ENCODE assay signal across 24 cellular contexts in genomic region chr1:77768006-77768405, GRCh38. TPM values are rescaled to one million over a fixed set of nuclear protein-coding genes. Genes with fewer than 3 reads are reported as not detected.
DNase-seq lines count a peak whose midpoint lies in the region; ATAC-seq, FAIRE-seq and TF ChIP-seq lines count a peak whose summit lies in the region.
"Had no signal": no experiment of that assay in that cellular context is flagged by ENCODE, and none has a peak within 500 bp of the region (broad histone marks: within the 10 kb centered on the region; RNA-seq: fewer than 3 reads in every experiment).

No MANE protein-coding gene starts in this region.

- H3K4me1 Mint-ChIP-seq in activated CD4-positive, alpha-beta T cell treated with anti-CD3 and anti-CD28 coated beads for 36 hours = peaks cover 6% of the 10 kb centered on the region
- H3K4me1 Mint-ChIP-seq: CD14-positive monocyte; CD4-positive, alpha-beta memory T cell; GM23338 had no signal

- no TSS peak for BruUV-seq in K562 (replicated peaks; lab: Mats Ljungman, UMichigan)

- H3K4me3 ChIP-seq in K562 = no peak overlapping the region
- no peak overlapping the region for H3K4me3 ChIP-seq in osteoblast (ENCODE audit: insufficient read depth, low read length)
- H3K4me3 ChIP-seq: A549, BLaER1, GM23338 had no signal

- intact Hi-C loops in activated CD4-positive, alpha-beta T cell treated with anti-CD3 and anti-CD28 coated beads for 36 hours (cut with DNase I, micrococcal nuclease) = no loop called here
- intact Hi-C loops in K562 (cut with micrococcal nuclease) = no loop called here

- ATAC-seq in activated CD4-positive, alpha-beta T cell treated with anti-CD3 and anti-CD28 coated beads for 36 hours = peak; percentile 39
- ATAC-seq in K562 = no peak
- ATAC-seq: A549, GM23338, HCT116 had no signal

- in situ Hi-C loops in K562 (cut with MboI) = no loop called here

- no peaks in the 10 kb centered on the region for H3K9me3 Mint-ChIP-seq in activated CD4-positive, alpha-beta T cell treated with anti-CD3 and anti-CD28 coated beads for 36 hours (ENCODE audit: low read depth)
- H3K9me3 Mint-ChIP-seq: CD14-positive monocyte; CD4-positive, alpha-beta memory T cell; GM23338; HFFc6 had no signal

- H3K36me3 Mint-ChIP-seq in activated CD4-positive, alpha-beta T cell treated with anti-CD3 and anti-CD28 coated beads for 36 hours (ENCODE audit: low read depth) = no peaks in the 10 kb centered on the region
- H3K36me3 Mint-ChIP-seq: CD14-positive monocyte; CD4-positive, alpha-beta memory T cell had no signal

- POLR2A ChIA-PET in activated CD4-positive, alpha-beta T cell treated with anti-CD3 and anti-CD28 coated beads for 36 hours (lab: Charles Lee) = interaction anchor here (0.7 kb wide), 1 partner anchor 9 kb away, joined by 3 read pairs; no protein-coding TSS in a partner anchor
- POLR2A ChIA-PET in K562 (lab: Yijun Ruan, JAX) = interaction anchor here (1.0 kb wide), 1 partner anchor 25 kb away, joined by 3 read pairs; no protein-coding TSS in a partner anchor

- DNase-seq in activated CD4-positive, alpha-beta T cell treated with anti-CD3 and anti-CD28 coated beads for 36 hours = no peak
- no peak for DNase-seq in activated CD4-positive, alpha-beta T cell treated with anti-CD3 and anti-CD28 coated beads for 48 hours
- DNase-seq in HT1080 (ENCODE audit: low read depth) (peak; percentile 2), K562 (ENCODE audit: extremely low read depth in 1 of 4, low spot score in 3 of 4) (no peak), osteoblast (ENCODE audit: insufficient read length, low spot score, missing footprints) (no peak), SKM-1 treated with dmso at 0.1 percent for 144 hours (lab: John Stamatoyannopoulos, UW; ENCODE audit: unreplicated experiment) (no peak), nucleus accumbens (lab: John Stamatoyannopoulos, UW) (no peak)
- DNase-seq: CD4-positive, alpha-beta memory T cell; DMS153; DMS79; GF-D8; H7; HFFc6; IMR-90 had no signal

- H3K4me3 Mint-ChIP-seq in activated CD4-positive, alpha-beta T cell treated with anti-CD3 and anti-CD28 coated beads for 36 hours = no peak overlapping the region
- H3K4me3 Mint-ChIP-seq: CD14-positive monocyte; CD4-positive, alpha-beta memory T cell; GM23338; HFFc6 had no signal

- H3K4me1 ChIP-seq in K562 (replicated peaks in 1 of 2; ENCODE audit: control insufficient read depth in 2 of 2, insufficient read depth in 2 of 2, low read length in 2 of 2) (no peaks in the 10 kb centered on the region), osteoblast (ENCODE audit: insufficient read depth, low read length) (no peaks in the 10 kb centered on the region)
- H3K4me1 ChIP-seq: A549 had no signal

- H3K27ac ChIP-seq in K562 (ENCODE audit: extremely low read depth, low read depth, low read length) (no peak overlapping the region), osteoblast (ENCODE audit: low read depth, low read length) (no peak overlapping the region)
- H3K27ac ChIP-seq: 22Rv1, A549, BLaER1, HL-60 had no signal

- H3K9me1 ChIP-seq in K562 (ENCODE audit: control insufficient read depth, insufficient read depth, low read length) = no peaks in the 10 kb centered on the region

- H4K20me1 ChIP-seq in K562 (replicated peaks; ENCODE audit: control insufficient read depth, insufficient read depth, low read length) (no peaks in the 10 kb centered on the region), osteoblast (ENCODE audit: insufficient read depth, low read length) (no peaks in the 10 kb centered on the region)
- H4K20me1 ChIP-seq: BLaER1 had no signal

- H2AFZ ChIP-seq in K562 (ENCODE audit: low read depth, low read length) (0 out of 2 replicates have a peak overlapping the region, but pooled peaks have one; percentile 29), osteoblast (ENCODE audit: low read length) (peak overlapping the region; percentile 42)
- H2AFZ ChIP-seq: GM23338 had no signal

- CTCF ChIA-PET in activated CD4-positive, alpha-beta T cell treated with anti-CD3 and anti-CD28 coated beads for 36 hours (lab: Charles Lee) = interaction anchor here (1.0 kb wide), 1 partner anchor 364 kb away, joined by 3 read pairs; no protein-coding TSS in a partner anchor
- CTCF ChIA-PET in K562 (lab: Yijun Ruan, JAX; ENCODE audit: low intra/inter-chr PET ratio) = no interaction called here

- TF ChIP-seq POLR2A in K562 (conservative IDR thresholded peaks at IDR 0.05) = no peak

- 40% methylated on average over 4 of the region's 4 CpGs for WGBS in K562 (ENCODE audit: insufficient coverage, low coverage, missing lambda C conversion rate)

- H3K79me2 ChIP-seq in K562 (ENCODE audit: control insufficient read depth, insufficient read depth, low read length) (no peaks in the 10 kb centered on the region), osteoblast (ENCODE audit: insufficient read depth, low read length) (no peaks in the 10 kb centered on the region)

- no peaks in the 10 kb centered on the region for H3K9me3 ChIP-seq in K562 (replicated peaks; ENCODE audit: control insufficient read depth, insufficient read depth, low read depth, low read length)
- no peaks in the 10 kb centered on the region for H3K9me3 ChIP-seq in osteoblast (ENCODE audit: low read depth, low read length)
- H3K9me3 ChIP-seq: A549, BLaER1 had no signal

- no peak overlapping the region for H3K27ac Mint-ChIP-seq in activated CD4-positive, alpha-beta T cell treated with anti-CD3 and anti-CD28 coated beads for 36 hours
- H3K27ac Mint-ChIP-seq: CD14-positive monocyte; CD4-positive, alpha-beta memory T cell; GM23338; HFFc6 had no signal

- H3K9ac ChIP-seq in K562 (ENCODE audit: insufficient read depth in 1 of 2, low read depth in 2 of 2, low read length in 2 of 2) = no peak overlapping the region
- H3K9ac ChIP-seq: BLaER1 had no signal

- no peak for TF ChIP-seq CTCF in K562 (IDR thresholded peaks at IDR 0.05 in 2 of 3, conservative IDR thresholded peaks at IDR 0.05 in 1 of 3; ENCODE audit: insufficient read depth in 2 of 3, low read depth in 1 of 3, low read length in 3 of 3)
- no peak for TF ChIP-seq CTCF in osteoblast (IDR thresholded peaks at IDR 0.05; ENCODE audit: extremely low read depth, low read depth, low read length)

- no peak for FAIRE-seq in K562 (lab: Jason Lieb, UNC)
- FAIRE-seq: A549, GM12891, GM19239, HTR-8/SVneo had no signal

- no peak for TF ChIP-seq EP300 in K562 (IDR thresholded peaks at IDR 0.05; ENCODE audit: low read length)

- no peaks in the 10 kb centered on the region for H3K27me3 Mint-ChIP-seq in activated CD4-positive, alpha-beta T cell treated with anti-CD3 and anti-CD28 coated beads for 36 hours
- H3K27me3 Mint-ChIP-seq: CD4-positive, alpha-beta memory T cell had no signal

- TF ChIP-seq RAD21 in K562 (CRISPR knock-in tag; conservative IDR thresholded peaks at IDR 0.05 in 1 of 2, IDR thresholded peaks at IDR 0.05 in 1 of 2) = no peak

- H3K27me3 ChIP-seq in K562 (ENCODE audit: control insufficient read depth in 2 of 2, insufficient read depth in 2 of 2, low read length in 2 of 2) = no peaks in the 10 kb centered on the region
- H3K27me3 ChIP-seq in osteoblast (ENCODE audit: insufficient read depth, low read length) = no peaks in the 10 kb centered on the region
- H3K27me3 ChIP-seq: BLaER1 had no signal

- H3K4me2 ChIP-seq in K562 (ENCODE audit: insufficient read depth, low read length) = no peak overlapping the region
- no peak overlapping the region for H3K4me2 ChIP-seq in osteoblast (ENCODE audit: insufficient read depth, low read length)
- H3K4me2 ChIP-seq: A549, BLaER1, GM23338 had no signal

- H3K36me3 ChIP-seq in K562 (ENCODE audit: control insufficient read depth, insufficient read depth, low read length) = no peaks in the 10 kb centered on the region
- H3K36me3 ChIP-seq in osteoblast (ENCODE audit: insufficient read depth, low read length) = no peaks in the 10 kb centered on the region
- H3K36me3 ChIP-seq: BLaER1 had no signal

RNA-seq across cellular contexts. Expression of gene USP33, which starts 8.4 kb away (rescaled TPM):
- total RNA-seq in activated CD4-positive, alpha-beta T cell treated with anti-CD3 and anti-CD28 coated beads for 36 hours = 10 to 100 TPM; 36.3 to 36.8 TPM
- 48.7 and 49.7 TPM in 2 replicates for total RNA-seq in HT1080 (2014; rRNA removed; shearing (Covaris generic))
- 42.3 and 51.2 TPM in 2 replicates for polyA plus RNA-seq in HT1080 (2015; cell fraction: cytosol; rRNA removed)
- polyA plus RNA-seq in HT1080 (2015; cell fraction: nucleus; rRNA removed) = 103 and 110 TPM in 2 replicates
- total RNA-seq in K562 (2011; cell fraction: chromatin; rRNA removed; ENCODE audit: low replicate concordance) = 77.4 and 279 TPM in 2 replicates
- 27.5 and 41.8 TPM in 2 replicates for total RNA-seq in K562 (2011; cell fraction: nucleolus; rRNA removed)
- total RNA-seq in K562 (2011; cell fraction: nucleoplasm; rRNA removed) = 90.8 and 112 TPM in 2 replicates
- total RNA-seq in K562 (2014; rRNA removed) = 41.6 and 44.7 TPM in 2 replicates
- 80.7 and 88.8 TPM in 2 replicates for total RNA-seq in K562 (2014; rRNA removed; fragmentation: Illumina TruSeq; extraction: Trizol)
- 68.8 and 71.1 TPM in 2 replicates for total RNA-seq in K562 (2015; rRNA removed; fragmentation: Illumina TruSeq; extraction: Trizol)
- 42.2 and 43.3 TPM in 2 replicates for total RNA-seq in K562 (2021)
- polyA plus RNA-seq in K562 (2011; rRNA removed) = 63.8 and 83.5 TPM in 2 replicates
- 14.3 and 25.7 TPM in 2 replicates for polyA plus RNA-seq in K562 (2011; cell fraction: cytosol; rRNA removed)
- polyA plus RNA-seq in K562 (2011; cell fraction: nucleus; rRNA removed) = 49.7 and 68.5 TPM in 2 replicates
- 29.8 and 37.6 TPM in 2 replicates for polyA plus RNA-seq in K562 (2012)
- polyA plus RNA-seq in K562 (2014; fragmentation: Illumina TruSeq; extraction: Trizol) = 45.6 and 46.7 TPM in 2 replicates
- polyA plus RNA-seq in K562 (2014; fragmentation: Nextera tagmentation; extraction: Ambion mirVana) = 10 to 100 TPM; 22.4 to 24.1 TPM
- polyA plus RNA-seq in K562 (2014; rRNA removed) = 41.2 and 44.8 TPM in 2 replicates
- 78.7 and 92.4 TPM in 2 replicates for polyA minus RNA-seq in K562 (2011; rRNA and poly(A)+ RNA removed)
- 24.8 and 31.0 TPM in 2 replicates for polyA minus RNA-seq in K562 (2011; cell fraction: cytosol; rRNA and poly(A)+ RNA removed)
- polyA minus RNA-seq in K562 (2011; cell fraction: nucleus; rRNA and poly(A)+ RNA removed) = 48.2 and 92.5 TPM in 2 replicates
- 89.8 and 101 TPM in 2 replicates for total RNA-seq in osteoblast

RNA-seq across cellular contexts. Expression of gene MIGA1, which starts 11.4 kb away (rescaled TPM):
- 1 to 10 TPM; 7.2 to 9.0 TPM for total RNA-seq in activated CD4-positive, alpha-beta T cell treated with anti-CD3 and anti-CD28 coated beads for 36 hours
- 7.9 and 10.8 TPM in 2 replicates for total RNA-seq in HT1080 (2014; rRNA removed; shearing (Covaris generic))
- polyA plus RNA-seq in HT1080 (2015; cell fraction: cytosol; rRNA removed) = 12.3 and 16.5 TPM in 2 replicates
- polyA plus RNA-seq in HT1080 (2015; cell fraction: nucleus; rRNA removed) = 21.4 and 22.4 TPM in 2 replicates
- total RNA-seq in K562 (2011; cell fraction: chromatin; rRNA removed; ENCODE audit: low replicate concordance) = 9.2 and 21.8 TPM in 2 replicates
- total RNA-seq in K562 (2011; cell fraction: nucleolus; rRNA removed) = 5.7 and 6.7 TPM in 2 replicates
- total RNA-seq in K562 (2011; cell fraction: nucleoplasm; rRNA removed) = 12.9 and 23.4 TPM in 2 replicates
- total RNA-seq in K562 (2014; rRNA removed) (1.7 and 2.9 TPM in 2 replicates), K562 (2014; rRNA removed; fragmentation: Illumina TruSeq; extraction: Trizol) (5.1 and 6.1 TPM in 2 replicates), K562 (2015; rRNA removed; fragmentation: Illumina TruSeq; extraction: Trizol) (4.5 and 5.0 TPM in 2 replicates), K562 (2021) (4.0 and 4.4 TPM in 2 replicates), osteoblast (13.8 and 15.9 TPM in 2 replicates)
- polyA plus RNA-seq in K562 (2011; rRNA removed) (3.5 and 3.6 TPM in 2 replicates), K562 (2014; fragmentation: Illumina TruSeq; extraction: Trizol) (2.4 and 2.8 TPM in 2 replicates), K562 (2014; fragmentation: Nextera tagmentation; extraction: Ambion mirVana) (1 to 10 TPM; 1.6 to 1.8 TPM), K562 (2014; rRNA removed) (2.9 and 3.1 TPM in 2 replicates)
- polyA plus RNA-seq in K562 (2011; cell fraction: cytosol; rRNA removed) = 0.60 and 1.3 TPM in 2 replicates
- polyA plus RNA-seq in K562 (2011; cell fraction: nucleus; rRNA removed) = 2.5 and 3.0 TPM in 2 replicates
- 1.7 and 2.4 TPM in 2 replicates for polyA plus RNA-seq in K562 (2012)
- polyA minus RNA-seq in K562 (2011; rRNA and poly(A)+ RNA removed) = 8.2 and 10.7 TPM in 2 replicates
- polyA minus RNA-seq in K562 (2011; cell fraction: cytosol; rRNA and poly(A)+ RNA removed) = 1.8 and 3.1 TPM in 2 replicates
- polyA minus RNA-seq in K562 (2011; cell fraction: nucleus; rRNA and poly(A)+ RNA removed) = 5.7 and 9.3 TPM in 2 replicates
